Comparison of ENCODE assay signal across 7 cellular contexts in genomic region chr3:184360834-184361531, GRCh38. TPM values are rescaled to one million over a fixed set of nuclear protein-coding genes. Genes with fewer than 3 reads are reported as not detected.
A peak's percentile ranks its signal among the peaks of the same experiment; 100 is the strongest.
DNase-seq lines count a peak whose midpoint lies in the region; ATAC-seq and TF ChIP-seq lines count a peak whose summit lies in the region.

No MANE protein-coding gene starts in this region.

- peak overlapping the region; percentile 59 to 100 (median 83) for H3K4me3 Mint-ChIP-seq in naive thymus-derived CD4-positive, alpha-beta T cell

- H3K9me3 ChIP-seq in naive thymus-derived CD4-positive, alpha-beta T cell (ENCODE audit: control insufficient read depth in 2 of 3, low read length in 3 of 3), result no peaks in the 10 kb centered on the region

- H3K27ac ChIP-seq in naive thymus-derived CD4-positive, alpha-beta T cell (ENCODE audit: low read depth, low read length), result peak overlapping the region; percentile 84

- H3K36me3 Mint-ChIP-seq in naive thymus-derived CD4-positive, alpha-beta T cell, result peaks cover 0 to 16% (median 5%) of the 10 kb centered on the region in 5 donors

- peaks cover 0 to 13% (median 0%) of the 10 kb centered on the region in 5 donors for H3K27me3 Mint-ChIP-seq in naive thymus-derived CD4-positive, alpha-beta T cell

- H3K36me3 ChIP-seq in naive thymus-derived CD4-positive, alpha-beta T cell (ENCODE audit: control insufficient read depth in 2 of 3, insufficient read depth in 3 of 3, low read length in 3 of 3), result peaks cover 0 to 11% (median 0%) of the 10 kb centered on the region in 3 experiments

- peaks cover 22 to 30% (median 24%) of the 10 kb centered on the region in 7 donors for H3K4me1 Mint-ChIP-seq in naive thymus-derived CD4-positive, alpha-beta T cell

- no peaks in the 10 kb centered on the region for H3K27me3 ChIP-seq in naive thymus-derived CD4-positive, alpha-beta T cell (ENCODE audit: control insufficient read depth in 2 of 2, insufficient read depth in 2 of 2, low read length in 2 of 2)

- H3K4me1 ChIP-seq in naive thymus-derived CD4-positive, alpha-beta T cell (ENCODE audit: control insufficient read depth in 2 of 2, insufficient read depth in 2 of 2, low read length in 2 of 2), result peaks cover 11 to 13% of the 10 kb centered on the region in 2 donors

- H3K9me3 Mint-ChIP-seq in naive thymus-derived CD4-positive, alpha-beta T cell, result peaks cover 0 to 7% (median 0%) of the 10 kb centered on the region in 11 donors

- intact Hi-C loops in naive thymus-derived CD4-positive, alpha-beta T cell (cut with micrococcal nuclease), result loop anchor here (5.0 to 10.0 kb wide), 5 partner anchors 351 to 1576 kb away; partner anchors contain the start of genes MAGEF1 (in 2 of the 2), KLHL24 (in 1 of the 2), PARL (in 1 of the 2) and TMEM41A (in 1 of the 2)

- CTCF ChIA-PET in naive thymus-derived CD4-positive, alpha-beta T cell (lab: Charles Lee), result interaction anchor here (1.1 kb wide), 1 partner anchor 27 kb away, joined by 3 read pairs; no protein-coding TSS in a partner anchor

- H3K27ac Mint-ChIP-seq in naive thymus-derived CD4-positive, alpha-beta T cell, result peak overlapping the region in 5 of 9 donors; percentile 42 to 81 (median 62)

- POLR2A ChIA-PET in naive thymus-derived CD4-positive, alpha-beta T cell (lab: Charles Lee), result interaction anchor here (0.6 to 1.0 kb wide), 2 partner anchors 18 to 26 kb away, joined by 3 read pairs; no protein-coding TSS in a partner anchor

- peak; percentile 4 for ATAC-seq in GM19438 (IDR thresholded peaks at IDR 0.05; ENCODE audit: low read depth, unreplicated experiment)
- ATAC-seq in naive thymus-derived CD4-positive, alpha-beta T cell, result no peak

- no peak for DNase-seq in Jurkat, Clone E6-1 (ENCODE audit: low read depth, low spot score)
- DNase-seq in choroid plexus epithelial cell (ENCODE audit: low read depth), result no peak
- no peak for DNase-seq in naive thymus-derived CD4-positive, alpha-beta T cell
- DNase-seq in cerebellum (ENCODE audit: low spot score), result no peak
- no peak for DNase-seq in NCI-H2196 treated with DMSO at 0.1 percent for 48 hours (lab: John Stamatoyannopoulos, UW; ENCODE audit: unreplicated experiment)
- no peak for DNase-seq in LoVo (ENCODE audit: low spot score)

- H3K4me3 ChIP-seq in Jurkat, Clone E6-1 (ENCODE audit: low read length), result peak overlapping the region; percentile 55
- H3K4me3 ChIP-seq in choroid plexus epithelial cell (ENCODE audit: low read depth, low read length), result peak overlapping the region; percentile 81
- peak overlapping the region; percentile 97 for H3K4me3 ChIP-seq in naive thymus-derived CD4-positive, alpha-beta T cell (ENCODE audit: low read length)

- TF ChIP-seq CTCF in choroid plexus epithelial cell (conservative IDR thresholded peaks at IDR 0.05; ENCODE audit: low read depth, low read length), result no peak

RNA-seq across cellular contexts. Expression of gene CLCN2, which starts 0.4 kb away (rescaled TPM):
- polyA plus RNA-seq in Jurkat, Clone E6-1 (2012; ENCODE audit: insufficient read depth, insufficient read length), result 7.6 TPM
- total RNA-seq in naive thymus-derived CD4-positive, alpha-beta T cell, result 1 to 10 TPM; 3.5 to 6.0 (median 5.0) TPM
- polyA plus RNA-seq in naive thymus-derived CD4-positive, alpha-beta T cell, result 1 to 10 TPM in 1 of 2 donors, under 1 TPM in 1; 0.91 to 1.1 TPM
- 16.0 TPM for total RNA-seq in cerebellum

RNA-seq across cellular contexts. Expression of gene POLR2H, which starts 0.5 kb away (rescaled TPM):
- 225 TPM for polyA plus RNA-seq in Jurkat, Clone E6-1 (2012; ENCODE audit: insufficient read depth, insufficient read length)
- 100 to 1,000 TPM in 1 of 5 experiments, 10 to 100 TPM in 4; 34.9 to 112 (median 56.6) TPM for total RNA-seq in naive thymus-derived CD4-positive, alpha-beta T cell
- polyA plus RNA-seq in naive thymus-derived CD4-positive, alpha-beta T cell, result 10 to 100 TPM; 69.2 to 74.9 TPM
- 32.5 TPM for total RNA-seq in cerebellum

RNA-seq across cellular contexts. Expression of gene THPO, which starts 17.0 kb away (rescaled TPM):
- not detected for polyA plus RNA-seq in Jurkat, Clone E6-1 (2012; ENCODE audit: insufficient read depth, insufficient read length)
- not detected for total RNA-seq in naive thymus-derived CD4-positive, alpha-beta T cell
- not detected for polyA plus RNA-seq in naive thymus-derived CD4-positive, alpha-beta T cell
- 0.36 TPM for total RNA-seq in cerebellum

RNA-seq across cellular contexts. Expression of gene CHRD, which starts 18.9 kb away (rescaled TPM):
- polyA plus RNA-seq in Jurkat, Clone E6-1 (2012; ENCODE audit: insufficient read depth, insufficient read length), result not detected
- not detected for total RNA-seq in naive thymus-derived CD4-positive, alpha-beta T cell
- not detected for polyA plus RNA-seq in naive thymus-derived CD4-positive, alpha-beta T cell
- 10.3 TPM for total RNA-seq in cerebellum

RNA-seq across cellular contexts. Expression of gene FAM131A, which starts 23.6 kb away (rescaled TPM):
- polyA plus RNA-seq in Jurkat, Clone E6-1 (2012; ENCODE audit: insufficient read depth, insufficient read length), result 8.2 TPM
- 10 to 100 TPM in 3 of 5 experiments, 1 to 10 TPM in 2; 5.7 to 13.4 (median 10.3) TPM for total RNA-seq in naive thymus-derived CD4-positive, alpha-beta T cell
- polyA plus RNA-seq in naive thymus-derived CD4-positive, alpha-beta T cell, result 1 to 10 TPM; 2.2 to 2.5 TPM
- total RNA-seq in cerebellum, result 28.6 TPM
